In the genomic region with DNA sequence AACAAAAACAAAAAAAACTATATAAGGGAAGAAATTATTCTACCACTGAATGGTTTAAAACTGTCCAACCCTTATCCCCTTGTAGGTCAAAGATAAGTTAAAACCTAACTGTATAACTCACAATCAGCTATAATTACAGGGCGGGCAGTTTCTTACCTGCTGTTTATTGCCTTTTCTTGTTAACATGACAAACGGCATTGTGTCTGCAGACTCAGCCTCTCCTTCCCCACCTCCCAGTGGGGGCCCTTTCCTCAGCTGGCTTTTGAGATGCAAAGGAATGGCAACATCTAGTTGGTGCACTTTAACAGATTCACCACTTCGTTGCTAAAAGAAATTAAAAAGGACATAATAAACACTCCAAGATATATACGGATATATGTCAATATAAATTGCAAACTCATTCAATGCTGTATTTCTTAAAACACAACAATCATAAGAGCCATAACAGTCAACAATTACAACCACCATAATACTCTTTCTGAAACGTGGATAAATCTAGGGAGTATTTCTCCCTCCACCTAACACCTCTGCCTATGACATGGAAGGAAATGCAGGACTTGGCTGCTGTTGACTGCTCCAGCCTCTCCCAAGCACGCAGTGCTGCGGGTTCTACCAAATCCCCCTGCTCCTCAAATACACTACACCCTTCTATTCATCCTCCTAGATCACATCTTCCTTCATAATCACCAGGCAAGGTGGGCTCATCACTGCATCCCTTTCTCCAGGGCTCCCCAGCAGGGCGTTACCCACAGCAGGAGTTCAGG, we compare ENCODE assay signal across 14 cellular contexts.
"Had no signal": no experiment of that assay in that cellular context is flagged by ENCODE, and none has a peak within 500 bp of the region (broad histone marks: within the 10 kb centered on the region; RNA-seq: fewer than 3 reads in every experiment).

No MANE protein-coding gene starts in this region.

- FAIRE-seq: endometrium, kidney had no signal

- H3K4me3 ChIP-seq: esophagus muscularis mucosa, tibial nerve had no signal

- H3K27ac ChIP-seq: brain microvascular endothelial cell, esophagus muscularis mucosa, tibial nerve had no signal

- ATAC-seq: activated T-cell treated with anti-CD3 and anti-CD28 coated beads, Interleukin-2, amount 50 U/mL, for 4 hours had no signal

- H3K9me3 ChIP-seq: esophagus muscularis mucosa, tibial nerve had no signal

- DNase-seq: activated CD4-positive, alpha-beta memory T cell treated with anti-CD3 and anti-CD28 coated beads for 36 hours; activated CD4-positive, CD25-positive, alpha-beta regulatory T cell treated with anti-CD3 and anti-CD28 coated beads, Interleukin-2, amount 50 U/mL, for 72 hours; activated gamma-delta T cell; activated naive CD8-positive, alpha-beta T cell treated with anti-CD3 and anti-CD28 coated beads for 36 hours; activated T-cell treated with anti-CD3 and anti-CD28 coated beads, Interleukin-2, amount 50 U/mL, for 4 hours; brain microvascular endothelial cell; cerebellar nuclear complex; dermis blood vessel endothelial cell; hypothalamus; kidney; retina had no signal

- H3K27me3 ChIP-seq: brain microvascular endothelial cell, esophagus muscularis mucosa, tibial nerve had no signal
